24 cellular contexts compared by ENCODE assay signal in genomic region chr10:92164024-92164423, GRCh38.
DNase-seq lines count a peak whose midpoint lies in the region; ATAC-seq, FAIRE-seq and TF ChIP-seq lines count a peak whose summit lies in the region.
"Had no signal": no experiment of that assay in that cellular context is flagged by ENCODE, and none has a peak within 500 bp of the region (broad histone marks: within the 10 kb centered on the region; RNA-seq: fewer than 3 reads in every experiment).

No MANE protein-coding gene starts in this region.

- no peaks in the 10 kb centered on the region for H3K9me3 ChIP-seq in pancreas
- peaks cover 0 to 33% (median 29%) of the 10 kb centered on the region in 8 donors for H3K9me3 ChIP-seq in spleen

- H3K36me3 ChIP-seq in pancreas (no peaks in the 10 kb centered on the region), spleen (peaks cover 0 to 32% (median 0%) of the 10 kb centered on the region in 6 donors)

- 18 to 30% methylated on average over 3 of the region's 3 CpGs for WGBS in pancreas, 2 donors
- WGBS in spleen, 5 donors = 93 to 97% (median 96%) methylated on average over 3 of the region's 3 CpGs

- peaks cover 0 to 8% (median 5%) of the 10 kb centered on the region in 3 donors for H3K4me1 ChIP-seq in pancreas
- H3K4me1 ChIP-seq in spleen = no peaks in the 10 kb centered on the region

- DNase-seq in DMS 273 (lab: John Stamatoyannopoulos, UW; ENCODE audit: unreplicated experiment) (peak; percentile 32), DMS 273 treated with DMSO at 0.1 percent for 48 hours (lab: John Stamatoyannopoulos, UW) (no peak), AG09319 (ENCODE audit: extremely low read depth, low read depth) (peak; percentile 12), fibroblast of gingiva (ENCODE audit: low read depth) (peak; percentile 39), pancreas (no peak), spleen (no peak)
- DNase-seq: ACHN; AML-193; C1 segment of cervical spinal cord; CD8-positive, alpha-beta T cell; EL; GF-D8; MV-4-11; NCI-H1417; NCI-H1694 treated with DMSO at 0.1 percent for 48 hours; NCI-H2081 treated with DMSO at 0.1 percent for 48 hours; NCI-H2171 treated with DMSO at 0.1 percent for 48 hours; NCI-H510A treated with DMSO at 0.1 percent for 48 hours; PC-3; SHP77; SW 1271 had no signal

- H3K27ac ChIP-seq in pancreas (no peak overlapping the region), spleen (no peak overlapping the region)
- H3K27ac ChIP-seq: 22Rv1 had no signal

- peak in 3 of 4 donors; percentile 29 to 53 (median 49) for ATAC-seq in pancreas
- ATAC-seq in HG03045 (IDR thresholded peaks at IDR 0.05; ENCODE audit: unreplicated experiment) = no peak
- ATAC-seq in GM21576 (IDR thresholded peaks at IDR 0.05; ENCODE audit: unreplicated experiment) = no peak
- ATAC-seq: CD8-positive, alpha-beta T cell; PC-3 had no signal

- no peak for TF ChIP-seq CTCF in AG09319 (IDR thresholded peaks at IDR 0.05; ENCODE audit: low read depth, low read length)
- no peak for TF ChIP-seq CTCF in pancreas (IDR thresholded peaks at IDR 0.05)
- no peak for TF ChIP-seq CTCF in spleen (IDR thresholded peaks at IDR 0.05 in 8 of 11, conservative IDR thresholded peaks at IDR 0.05 in 3 of 11)

- no peak for FAIRE-seq in pancreas (lab: Jason Lieb, UNC)

- H3K27me3 ChIP-seq in pancreas = no peaks in the 10 kb centered on the region
- no peaks in the 10 kb centered on the region for H3K27me3 ChIP-seq in spleen (replicated peaks in 1 of 7)

- H3K4me3 ChIP-seq in pancreas = no peak overlapping the region
- H3K4me3 ChIP-seq in spleen = no peak overlapping the region

- intact Hi-C loops in pancreas (cut with DNase I) = no loop called here
- intact Hi-C loops in spleen (cut with DNase I; ENCODE audit: low total_unique reads) = no loop called here

- no peak for TF ChIP-seq POLR2A in spleen (IDR thresholded peaks at IDR 0.05)

Comparison
In these comparisons a context has a peak if more than half of its experiments do, and no peak if none do; other contexts are left out.
1. DNase-seq: peak in DMS 273 (single experiment), AG09319 (single experiment) and fibroblast of gingiva (single experiment); none in DMS 273 treated with DMSO at 0.1 percent for 48 hours (single experiment), pancreas (0 of 6) and spleen (single experiment).
2. ATAC-seq: peak in pancreas (3 of 4); none in HG03045 (single experiment) and GM21576 (single experiment).